27 cellular contexts compared by ENCODE assay signal in genomic region chr13:48188640-48189039, GRCh38.
"Had no signal": no experiment of that assay in that cellular context is flagged by ENCODE, and none has a peak within 500 bp of the region (broad histone marks: within the 10 kb centered on the region; RNA-seq: fewer than 3 reads in every experiment).

No MANE protein-coding gene starts in this region.

- H3K4me1 ChIP-seq: ascending aorta, pancreas, prostate gland, sigmoid colon, upper lobe of left lung, vagina had no signal

- H3K27me3 ChIP-seq: ascending aorta, cardiac muscle cell, pancreas, sigmoid colon, upper lobe of left lung, vagina had no signal

- H3K9me3 Mint-ChIP-seq: activated T-cell treated with anti-CD3 and anti-CD28 coated beads, Interleukin-2, amount 50 U/mL, for 72 hours; brain; effector memory CD8-positive, alpha-beta T cell; stimulated activated effector memory CD8-positive, alpha-beta T cell treated with anti-CD3 and anti-CD28 coated beads, Interleukin-12 subunit alpha, Interleukin-12 subunit beta, amount 100 ng/mL, for 72 hours; stimulated activated naive CD8-positive, alpha-beta T cell treated with anti-CD3 and anti-CD28 coated beads, Interleukin-15, Interleukin-2, amounts not matched to agents 100 ng/mL and 50 ng/mL, for 24 hours had no signal

- H3K27me3 Mint-ChIP-seq: activated naive CD8-positive, alpha-beta T cell treated with anti-CD3 and anti-CD28 coated beads, Interleukin-2, amount 10 ng/mL, durations not matched to agents 7 days and 5 days; effector memory CD8-positive, alpha-beta T cell; stimulated activated naive CD8-positive, alpha-beta T cell treated with anti-CD3 and anti-CD28 coated beads, Interleukin-15, Interleukin-2, amounts not matched to agents 100 ng/mL and 50 ng/mL, for 24 hours had no signal

- H3K36me3 ChIP-seq: ascending aorta, cardiac muscle cell, pancreas, prostate gland, sigmoid colon, thoracic aorta, upper lobe of left lung, vagina had no signal

- H3K4me1 Mint-ChIP-seq: brain had no signal

- H3K27ac Mint-ChIP-seq: brain; stimulated activated effector memory CD8-positive, alpha-beta T cell treated with anti-CD3 and anti-CD28 coated beads, Interleukin-12 subunit alpha, Interleukin-12 subunit beta, amount 100 ng/mL, for 72 hours; stimulated activated naive CD8-positive, alpha-beta T cell treated with anti-CD3 and anti-CD28 coated beads, Interleukin-15, Interleukin-2, amounts not matched to agents 100 ng/mL and 50 ng/mL, for 24 hours had no signal

- ATAC-seq: activated T-cell treated with anti-CD3 and anti-CD28 coated beads, Interleukin-2, amount 50 U/mL, for 72 hours; effector memory CD8-positive, alpha-beta T cell; left cardiac atrium; left ventricle myocardium superior; stimulated activated effector memory CD8-positive, alpha-beta T cell treated with anti-CD3 and anti-CD28 coated beads, Interleukin-12 subunit alpha, Interleukin-12 subunit beta, amount 100 ng/mL, for 72 hours had no signal

- DNase-seq: activated CD4-positive, alpha-beta T cell treated with anti-CD3 and anti-CD28 coated beads for 4 hours; activated CD4-positive, alpha-beta T cell treated with anti-CD3 and anti-CD28 coated beads, Interleukin-2, amount 50 U/mL, for 4 hours; activated effector memory CD4-positive, alpha-beta T cell treated with Interleukin-2 at 50 U/mL for 16 hours; activated naive CD4-positive, alpha-beta T cell treated with Interleukin-2 at 50 U/mL for 16 hours; activated naive CD8-positive, alpha-beta T cell treated with anti-CD3 and anti-CD28 coated beads, Interleukin-2, amount 10 ng/mL, durations not matched to agents 7 days and 5 days; activated T-cell treated with anti-CD3 and anti-CD28 coated beads for 4 hours; activated T-cell treated with anti-CD3 and anti-CD28 coated beads, Interleukin-2, amount 50 U/mL, for 72 hours; effector memory CD8-positive, alpha-beta T cell; head of caudate nucleus; hippocampal formation; left cardiac atrium; left ventricle myocardium superior; mammary epithelial cell; pancreas; retina; sigmoid colon; stimulated activated CD4-positive, alpha-beta T cell treated with anti-CD3 and anti-CD28 coated beads, Interleukin-4, amount 100 ng/mL, for 24 hours; upper lobe of left lung had no signal

- H3K9me3 ChIP-seq: ascending aorta, pancreas, prostate gland, sigmoid colon, thoracic aorta, upper lobe of left lung, vagina had no signal

- H3K4me3 ChIP-seq: ascending aorta, cardiac muscle cell, coronary artery, pancreas, prostate gland, sigmoid colon, thoracic aorta, upper lobe of left lung, vagina had no signal

- H3K27ac ChIP-seq: ascending aorta, cardiac muscle cell, coronary artery, pancreas, prostate gland, sigmoid colon, thoracic aorta, upper lobe of left lung, vagina had no signal

- H3K36me3 Mint-ChIP-seq: activated naive CD8-positive, alpha-beta T cell treated with anti-CD3 and anti-CD28 coated beads, Interleukin-2, amount 10 ng/mL, durations not matched to agents 7 days and 5 days; brain; stimulated activated effector memory CD8-positive, alpha-beta T cell treated with anti-CD3 and anti-CD28 coated beads, Interleukin-12 subunit alpha, Interleukin-12 subunit beta, amount 100 ng/mL, for 72 hours had no signal

- H3K4me3 Mint-ChIP-seq: activated naive CD8-positive, alpha-beta T cell treated with anti-CD3 and anti-CD28 coated beads, Interleukin-2, amount 10 ng/mL, durations not matched to agents 7 days and 5 days; activated T-cell treated with anti-CD3 and anti-CD28 coated beads, Interleukin-2, amount 50 U/mL, for 72 hours; brain; effector memory CD8-positive, alpha-beta T cell; stimulated activated effector memory CD8-positive, alpha-beta T cell treated with anti-CD3 and anti-CD28 coated beads, Interleukin-12 subunit alpha, Interleukin-12 subunit beta, amount 100 ng/mL, for 72 hours; stimulated activated naive CD8-positive, alpha-beta T cell treated with anti-CD3 and anti-CD28 coated beads, Interleukin-15, Interleukin-2, amounts not matched to agents 100 ng/mL and 50 ng/mL, for 24 hours had no signal
